ENCODE assay signal across 8 cellular contexts in genomic region chr10:113961261-113961938, GRCh38.
DNase-seq lines count a peak whose midpoint lies in the region; ATAC-seq and TF ChIP-seq lines count a peak whose summit lies in the region.

No MANE protein-coding gene starts in this region.

- DNase-seq in CD8-positive, alpha-beta T cell, result peak; percentile 44 to 80 (median 63)
- DNase-seq in activated CD8-positive, alpha-beta T cell treated with anti-CD3 and anti-CD28 coated beads, Interleukin-2, amount 10 ng/mL, durations not matched to agents 7 days and 5 days, result peak; percentile 84
- peak; percentile 35 for DNase-seq in myocyte (ENCODE audit: low read depth)
- DNase-seq in H9, result no peak
- no peak for DNase-seq in SK-N-SH
- no peak for DNase-seq in PC-9

- H3K36me3 ChIP-seq in CD8-positive, alpha-beta T cell (ENCODE audit: insufficient read depth, low read length), result no peaks in the 10 kb centered on the region
- H3K36me3 ChIP-seq in SK-N-SH (replicated peaks in 1 of 2; ENCODE audit: control insufficient read depth in 1 of 2, insufficient read depth in 2 of 2, low read length in 1 of 2) (no peaks in the 10 kb centered on the region), PC-9 (ENCODE audit: low read depth) (no peaks in the 10 kb centered on the region)

- H3K4ac ChIP-seq in H9 (ENCODE audit: low read depth, low read length), result no peak overlapping the region

- H3K23ac ChIP-seq in H9 (ENCODE audit: insufficient read length, low read depth, low read length), result no peak overlapping the region

- H3K27ac ChIP-seq in CD8-positive, alpha-beta T cell (ENCODE audit: low read depth, low read length), result peak overlapping the region; percentile 20
- H3K27ac ChIP-seq in H9 (ENCODE audit: insufficient read length, low read depth, low read length) (no peak overlapping the region), SK-N-SH (ENCODE audit: low read depth in 2 of 2, low read length in 1 of 2) (no peak overlapping the region), PC-9 (no peak overlapping the region)

- H3F3A ChIP-seq in SK-N-SH (replicated peaks; ENCODE audit: insufficient read depth) (no peaks in the 10 kb centered on the region), PC-9 (ENCODE audit: insufficient read depth, low read depth) (peaks cover 3% of the 10 kb centered on the region; the same call in 1 of the 2 replicates)

- peaks cover 9% of the 10 kb centered on the region for H3K27me3 Mint-ChIP-seq in CD8-positive, alpha-beta T cell (ENCODE audit: low read depth)
- H3K27me3 Mint-ChIP-seq in activated CD8-positive, alpha-beta T cell treated with anti-CD3 and anti-CD28 coated beads, Interleukin-2, amount 10 ng/mL, durations not matched to agents 7 days and 5 days (ENCODE audit: low read depth), result peaks cover 18% of the 10 kb centered on the region
- no peaks in the 10 kb centered on the region for H3K27me3 Mint-ChIP-seq in H9 (ENCODE audit: low read depth)

- no TSS peak for BruUV-seq in PC-9 (replicated peaks; lab: Mats Ljungman, UMichigan)

- no peaks in the 10 kb centered on the region for H3K79me1 ChIP-seq in H9 (ENCODE audit: insufficient read depth, low read depth, low read length, poor library complexity, severe bottlenecking)

- H3K4me1 ChIP-seq in CD8-positive, alpha-beta T cell (ENCODE audit: insufficient read depth, low read length), result peaks cover 36% of the 10 kb centered on the region
- H3K4me1 ChIP-seq in H9 (ENCODE audit: insufficient read depth, low read length) (no peaks in the 10 kb centered on the region), SK-N-SH (ENCODE audit: control insufficient read depth in 1 of 2, insufficient read depth in 2 of 2, low read depth in 1 of 2, low read length in 1 of 2) (peaks cover 0 to 10% of the 10 kb centered on the region in 2 experiments; a peak in 3 of 4 replicates), PC-9 (replicated peaks; ENCODE audit: insufficient read depth) (peaks cover 17% of the 10 kb centered on the region)

- no peak overlapping the region for H3T11ph ChIP-seq in H9 (ENCODE audit: low read length)

- no peak overlapping the region for H2BK5ac ChIP-seq in H9 (ENCODE audit: insufficient read length, low read length)

- intact Hi-C loops in CD8-positive, alpha-beta T cell (cut with DNase I, micrococcal nuclease), result loop anchor here (5.0 to 10.0 kb wide), 4 partner anchors 109 to 976 kb away; partner anchors contain the start of genes DCLRE1A (in 1 of the 2), NHLRC2 (in 1 of the 2) and TRUB1 (in 1 of the 2)
- intact Hi-C loops in PC-9 (cut with micrococcal nuclease; ENCODE audit: unreplicated experiment), result no loop called here

- H4K91ac ChIP-seq in H9 (ENCODE audit: insufficient read length, low read depth, low read length), result no peak overlapping the region

- peaks cover 37% of the 10 kb centered on the region for H3K4me1 Mint-ChIP-seq in CD8-positive, alpha-beta T cell (ENCODE audit: low read depth)
- peaks cover 50% of the 10 kb centered on the region for H3K4me1 Mint-ChIP-seq in activated CD8-positive, alpha-beta T cell treated with anti-CD3 and anti-CD28 coated beads, Interleukin-2, amount 10 ng/mL, durations not matched to agents 7 days and 5 days (ENCODE audit: low read depth)
- peaks cover 8 to 9% of the 10 kb centered on the region in 2 experiments; a peak in 2 of 4 replicates for H3K4me1 Mint-ChIP-seq in H9

- no peak overlapping the region for H2AK5ac ChIP-seq in H9 (ENCODE audit: insufficient read length, low read length)

- H3K36me3 Mint-ChIP-seq in CD8-positive, alpha-beta T cell, result no peaks in the 10 kb centered on the region
- H3K36me3 Mint-ChIP-seq in activated CD8-positive, alpha-beta T cell treated with anti-CD3 and anti-CD28 coated beads, Interleukin-2, amount 10 ng/mL, durations not matched to agents 7 days and 5 days (ENCODE audit: low read depth), result no peaks in the 10 kb centered on the region
- H3K36me3 Mint-ChIP-seq in H9 (ENCODE audit: insufficient read depth in 1 of 3, low read depth in 3 of 3), result no peaks in the 10 kb centered on the region

- H3K4me2 ChIP-seq in H9 (ENCODE audit: insufficient read depth, insufficient read length, low read length), result no peak overlapping the region
- H3K4me2 ChIP-seq in SK-N-SH, result no peak overlapping the region
- no peak overlapping the region for H3K4me2 ChIP-seq in PC-9

- peak overlapping the region; percentile 83 for H3K27ac Mint-ChIP-seq in CD8-positive, alpha-beta T cell
- peak overlapping the region; percentile 79 for H3K27ac Mint-ChIP-seq in activated CD8-positive, alpha-beta T cell treated with anti-CD3 and anti-CD28 coated beads, Interleukin-2, amount 10 ng/mL, durations not matched to agents 7 days and 5 days
- H3K27ac Mint-ChIP-seq in H9, result no peak overlapping the region

- H3K27me3 ChIP-seq in CD8-positive, alpha-beta T cell (ENCODE audit: insufficient read depth, low read length), result no peaks in the 10 kb centered on the region
- H3K27me3 ChIP-seq in H9 (ENCODE audit: insufficient read depth, low read length) (no peaks in the 10 kb centered on the region; the same call in 1 of the 2 replicates), SK-N-SH (ENCODE audit: insufficient read depth) (no peaks in the 10 kb centered on the region), PC-9 (ENCODE audit: insufficient read depth, low read depth) (no peaks in the 10 kb centered on the region)

- no peak overlapping the region for H3K14ac ChIP-seq in H9 (ENCODE audit: insufficient read depth, low read length)

- no peak overlapping the region for H3K18ac ChIP-seq in H9 (ENCODE audit: insufficient read length, low read depth, low read length)

- no peak overlapping the region for H4K5ac ChIP-seq in H9 (ENCODE audit: insufficient read length, low read depth, low read length)

- no peak overlapping the region for H2BK12ac ChIP-seq in H9 (ENCODE audit: insufficient read length, low read depth, low read length)

- H3K9me3 ChIP-seq in CD8-positive, alpha-beta T cell (ENCODE audit: low read length), result no peaks in the 10 kb centered on the region
- no peaks in the 10 kb centered on the region for H3K9me3 ChIP-seq in H9 (ENCODE audit: control insufficient read depth, low read depth, low read length)
- H3K9me3 ChIP-seq in SK-N-SH, result no peaks in the 10 kb centered on the region
- H3K9me3 ChIP-seq in PC-9 (ENCODE audit: insufficient read depth, low read depth), result no peaks in the 10 kb centered on the region

- CTCF ChIA-PET in CD8-positive, alpha-beta T cell (lab: Charles Lee), result no interaction called here
- CTCF ChIA-PET in activated CD8-positive, alpha-beta T cell treated with anti-CD3 and anti-CD28 coated beads, Interleukin-2, amount 10 ng/mL, durations not matched to agents 7 days and 5 days (lab: Charles Lee), result interaction anchor here (0.8 to 1.8 kb wide), 3 partner anchors 21 to 583 kb away, joined by 3 to 6 read pairs (median 4); no protein-coding TSS in a partner anchor
- CTCF ChIA-PET in SK-N-SH (lab: Yijun Ruan, JAX), result interaction anchor here (1.0 kb wide), 1 partner anchor 17 kb away, joined by 3 read pairs; no protein-coding TSS in a partner anchor
- CTCF ChIA-PET in PC-9 (lab: Charles Lee), result no interaction called here

- no peak for TF ChIP-seq EP300 in SK-N-SH (IDR thresholded peaks at IDR 0.05; ENCODE audit: borderline replicate concordance in 1 of 2, low read depth in 1 of 2, low read length in 1 of 2)

- H2BK120ac ChIP-seq in H9 (ENCODE audit: low read depth, low read length, poor library complexity, severe bottlenecking), result no peak overlapping the region

- H3K79me2 ChIP-seq in H9 (ENCODE audit: insufficient read depth, low read length), result no peaks in the 10 kb centered on the region
- H3K79me2 ChIP-seq in SK-N-SH (ENCODE audit: insufficient read depth), result no peaks in the 10 kb centered on the region
- H3K79me2 ChIP-seq in PC-9 (ENCODE audit: low read depth), result no peaks in the 10 kb centered on the region

- H4K20me1 ChIP-seq in H9 (ENCODE audit: control insufficient read depth, insufficient read depth, insufficient read length) (no peaks in the 10 kb centered on the region), SK-N-SH (ENCODE audit: insufficient read depth) (no peaks in the 10 kb centered on the region), PC-9 (ENCODE audit: insufficient read depth) (no peaks in the 10 kb centered on the region)

- H3K56ac ChIP-seq in H9 (ENCODE audit: insufficient read length, low read depth, low read length), result no peak overlapping the region

- H4K8ac ChIP-seq in H9 (replicated peaks; ENCODE audit: insufficient read length, low read depth, low read length), result no peak overlapping the region

- no peaks in the 10 kb centered on the region for H3K9me2 ChIP-seq in SK-N-SH
- no peaks in the 10 kb centered on the region for H3K9me2 ChIP-seq in PC-9 (ENCODE audit: insufficient read depth)

- H3K9ac ChIP-seq in H9 (ENCODE audit: extremely low read depth, insufficient read length, low read length) (no peak overlapping the region), SK-N-SH (no peak overlapping the region)

- no peak overlapping the region for H2AFZ ChIP-seq in H9 (ENCODE audit: low read length)
- H2AFZ ChIP-seq in SK-N-SH (ENCODE audit: low read depth), result no peak overlapping the region
- no peak overlapping the region for H2AFZ ChIP-seq in PC-9

- H3K23me2 ChIP-seq in H9 (ENCODE audit: insufficient read length, low read depth, low read length, poor library complexity, severe bottlenecking), result no peaks in the 10 kb centered on the region

- no peak for TF ChIP-seq RAD21 in SK-N-SH (IDR thresholded peaks at IDR 0.05; ENCODE audit: low read length)

- peak; percentile 85 for ATAC-seq in CD8-positive, alpha-beta T cell
- ATAC-seq in GM19468 (IDR thresholded peaks at IDR 0.05; ENCODE audit: extremely low read depth, unreplicated experiment) (peak; percentile 34), HG03575 (IDR thresholded peaks at IDR 0.05; ENCODE audit: extremely low read depth, insufficient number of reproducible peaks, low FRiP score, unreplicated experiment) (peak; percentile 39)
- ATAC-seq in activated CD8-positive, alpha-beta T cell treated with anti-CD3 and anti-CD28 coated beads, Interleukin-2, amount 10 ng/mL, durations not matched to agents 7 days and 5 days, result peak; percentile 93

- H3K4me3 ChIP-seq in CD8-positive, alpha-beta T cell (ENCODE audit: low read depth, low read length), result no peak overlapping the region
- H3K4me3 ChIP-seq in SK-N-SH (ENCODE audit: low read depth in 2 of 2, low read length in 1 of 2) (no peak overlapping the region), PC-9 (no peak overlapping the region)

- WGBS in H9 (ENCODE audit: extremely low coverage, insufficient read length, low lambda C conversion rate), result no CpG with 5 or more reads among the region's 11 CpGs
- WGBS in SK-N-SH (ENCODE audit: low lambda C conversion rate), result 91% methylated on average over 11 of the region's 11 CpGs

- H2BK20ac ChIP-seq in H9 (ENCODE audit: low read depth, low read length, poor library complexity, severe bottlenecking), result no peak overlapping the region

- TF ChIP-seq CTCF in CD8-positive, alpha-beta T cell (IDR thresholded peaks at IDR 0.05), result no peak
- TF ChIP-seq CTCF in H9 (conservative IDR thresholded peaks at IDR 0.05), result no peak
- TF ChIP-seq CTCF in SK-N-SH (IDR thresholded peaks at IDR 0.05), result no peak
- TF ChIP-seq CTCF in PC-9 (conservative IDR thresholded peaks at IDR 0.05), result no peak

- POLR2A ChIA-PET in CD8-positive, alpha-beta T cell (lab: Charles Lee), result interaction anchor here (0.8 to 1.4 kb wide), 2 partner anchors 12 to 861 kb away, joined by 3 to 6 read pairs; partner anchors contain the start of gene FHIP2A
- POLR2A ChIA-PET in activated CD8-positive, alpha-beta T cell treated with anti-CD3 and anti-CD28 coated beads, Interleukin-2, amount 10 ng/mL, durations not matched to agents 7 days and 5 days (lab: Charles Lee), result interaction anchor here (0.5 to 1.8 kb wide), 7 partner anchors 10 to 279 kb away, joined by 3 to 5 read pairs (median 3); partner anchors contain the start of genes ADRB1 and CCDC186
- POLR2A ChIA-PET in SK-N-SH (lab: Yijun Ruan, JAX) (no interaction called here), PC-9 (lab: Charles Lee; ENCODE audit: unreplicated experiment) (no interaction called here)

- no peak overlapping the region for H2BK15ac ChIP-seq in H9 (ENCODE audit: low read depth, low read length)

- peaks cover 3% of the 10 kb centered on the region for H3K9me3 Mint-ChIP-seq in CD8-positive, alpha-beta T cell
- H3K9me3 Mint-ChIP-seq in activated CD8-positive, alpha-beta T cell treated with anti-CD3 and anti-CD28 coated beads, Interleukin-2, amount 10 ng/mL, durations not matched to agents 7 days and 5 days (ENCODE audit: insufficient read depth), result no peaks in the 10 kb centered on the region
- no peaks in the 10 kb centered on the region for H3K9me3 Mint-ChIP-seq in H9

- peak overlapping the region; percentile 46 for H3K4me3 Mint-ChIP-seq in CD8-positive, alpha-beta T cell
- H3K4me3 Mint-ChIP-seq in activated CD8-positive, alpha-beta T cell treated with anti-CD3 and anti-CD28 coated beads, Interleukin-2, amount 10 ng/mL, durations not matched to agents 7 days and 5 days, result peak overlapping the region; percentile 13
- H3K4me3 Mint-ChIP-seq in H9, result no peak overlapping the region

Comparison
In these comparisons a context has a peak if more than half of its experiments do, and no peak if none do; other contexts are left out.
1. ATAC-seq: peak in every context shown above with its lines; median percentile 93 in activated CD8-positive, alpha-beta T cell treated with anti-CD3 and anti-CD28 coated beads, Interleukin-2, amount 10 ng/mL, durations not matched to agents 7 days and 5 days; 85 in CD8-positive, alpha-beta T cell; 39 in HG03575; 34 in GM19468.
2. DNase-seq: peak in CD8-positive, alpha-beta T cell (7 of 7), activated CD8-positive, alpha-beta T cell treated with anti-CD3 and anti-CD28 coated beads, Interleukin-2, amount 10 ng/mL, durations not matched to agents 7 days and 5 days (single experiment) and myocyte (single experiment); none in H9 (single experiment), SK-N-SH (single experiment) and PC-9 (0 of 2).
3. H3K27ac Mint-ChIP-seq: peak in CD8-positive, alpha-beta T cell (single experiment) and activated CD8-positive, alpha-beta T cell treated with anti-CD3 and anti-CD28 coated beads, Interleukin-2, amount 10 ng/mL, durations not matched to agents 7 days and 5 days (single experiment); none in H9 (0 of 3).
4. H3K4me3 Mint-ChIP-seq: peak in CD8-positive, alpha-beta T cell (single experiment) and activated CD8-positive, alpha-beta T cell treated with anti-CD3 and anti-CD28 coated beads, Interleukin-2, amount 10 ng/mL, durations not matched to agents 7 days and 5 days (single experiment); none in H9 (0 of 2).
5. CTCF ChIA-PET loops: an anchor here in activated CD8-positive, alpha-beta T cell treated with anti-CD3 and anti-CD28 coated beads, Interleukin-2, amount 10 ng/mL, durations not matched to agents 7 days and 5 days (0.8 to 1.8 kb wide) and SK-N-SH (1.0 kb wide); none called in CD8-positive, alpha-beta T cell and PC-9.
6. POLR2A ChIA-PET loops: an anchor here in CD8-positive, alpha-beta T cell (0.8 to 1.4 kb wide) and activated CD8-positive, alpha-beta T cell treated with anti-CD3 and anti-CD28 coated beads, Interleukin-2, amount 10 ng/mL, durations not matched to agents 7 days and 5 days (0.5 to 1.8 kb wide); none called in SK-N-SH and PC-9.